In the genomic region with DNA sequence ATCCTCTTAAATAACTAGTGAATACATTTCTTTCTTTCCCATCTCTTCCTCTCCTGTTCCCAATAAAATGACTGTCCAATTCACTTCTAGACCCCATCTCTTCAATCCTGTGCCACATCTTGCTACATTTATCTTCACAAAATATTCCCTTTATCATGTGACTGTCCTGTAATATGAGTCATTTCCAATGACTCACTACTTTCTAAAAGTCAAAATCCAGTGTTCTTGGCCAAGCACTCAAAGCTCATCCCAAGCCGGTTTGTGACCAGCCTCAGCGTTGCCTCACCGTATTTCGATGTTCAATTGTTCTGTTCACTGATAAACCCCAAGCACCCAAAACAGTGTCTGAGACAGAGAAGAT, we compare ENCODE assay signal across 11 cellular contexts.
DNase-seq lines count a peak whose midpoint lies in the region; ATAC-seq and TF ChIP-seq lines count a peak whose summit lies in the region.
"Had no signal": no experiment of that assay in that cellular context is flagged by ENCODE, and none has a peak within 500 bp of the region (broad histone marks: within the 10 kb centered on the region; RNA-seq: fewer than 3 reads in every experiment).

No MANE protein-coding gene starts in this region.

- intact Hi-C loops in prostate gland (cut with DNase I), result no loop called here

- H3K27ac ChIP-seq in gastroesophageal sphincter (peak overlapping the region in 3 of 4 donors; percentile 50 to 61 (median 57)), prostate gland (peak overlapping the region in 1 of 2 donors; percentile 9)

- no peak for TF ChIP-seq CTCF in gastroesophageal sphincter (IDR thresholded peaks at IDR 0.05)
- TF ChIP-seq CTCF in prostate gland (IDR thresholded peaks at IDR 0.05), result no peak

- DNase-seq in GM03348 (ENCODE audit: low spot score), result peak; percentile 34
- peak; percentile 80 for DNase-seq in adipocyte (ENCODE audit: low read depth)
- peak; percentile 71 for DNase-seq in renal cortical epithelial cell (ENCODE audit: low read depth)
- no peak for DNase-seq in activated CD4-positive, CD25-positive, alpha-beta regulatory T cell (lab: John Stamatoyannopoulos, UW)
- no peak for DNase-seq in NCI-H1092 treated with DMSO at 0.1 percent for 48 hours (lab: John Stamatoyannopoulos, UW)
- DNase-seq in medulla oblongata (ENCODE audit: extremely low spot score), result no peak
- no peak for DNase-seq in prostate gland (ENCODE audit: low spot score)
- DNase-seq: activated naive CD4-positive, alpha-beta T cell treated with Interleukin-2 at 50 U/mL for 16 hours; CD4-positive, alpha-beta memory T cell; MM.1S had no signal

- ATAC-seq in gastroesophageal sphincter, result peak; percentile 74

- no peak overlapping the region for H3K9ac ChIP-seq in adipocyte (ENCODE audit: low read length)

- 31 to 64% methylated on average over 4 of the region's 4 CpGs for WGBS in gastroesophageal sphincter (ENCODE audit: low coverage in 1 of 2), 2 donors
- WGBS in prostate gland, result 62% methylated on average over 4 of the region's 4 CpGs

- H3K36me3 ChIP-seq in adipocyte (ENCODE audit: control insufficient read depth, insufficient read depth, low read length, severe bottlenecking) (no peaks in the 10 kb centered on the region), gastroesophageal sphincter (no peaks in the 10 kb centered on the region), prostate gland (no peaks in the 10 kb centered on the region)

- TF ChIP-seq POLR2A in gastroesophageal sphincter (IDR thresholded peaks at IDR 0.05) (no peak), prostate gland (IDR thresholded peaks at IDR 0.05) (no peak)

- peaks cover 45% of the 10 kb centered on the region for H3K4me1 ChIP-seq in adipocyte (ENCODE audit: control insufficient read depth, insufficient read depth, low read length)
- peaks cover 6 to 82% (median 28%) of the 10 kb centered on the region in 3 donors for H3K4me1 ChIP-seq in gastroesophageal sphincter
- no peaks in the 10 kb centered on the region for H3K4me1 ChIP-seq in prostate gland (replicated peaks)

- H3K4me3 ChIP-seq in adipocyte (ENCODE audit: low read length), result peak overlapping the region; percentile 17
- H3K4me3 ChIP-seq in gastroesophageal sphincter, result no peak overlapping the region
- no peak overlapping the region for H3K4me3 ChIP-seq in prostate gland

- no peak for TF ChIP-seq EP300 in gastroesophageal sphincter (IDR thresholded peaks at IDR 0.05)

- no peaks in the 10 kb centered on the region for H3K27me3 ChIP-seq in adipocyte (replicated peaks; ENCODE audit: control insufficient read depth, insufficient read depth, low read length)
- no peaks in the 10 kb centered on the region for H3K27me3 ChIP-seq in gastroesophageal sphincter
- no peaks in the 10 kb centered on the region for H3K27me3 ChIP-seq in prostate gland (replicated peaks; ENCODE audit: insufficient read depth)

- no peaks in the 10 kb centered on the region for H3K9me3 ChIP-seq in adipocyte (ENCODE audit: control insufficient read depth, low read length)
- H3K9me3 ChIP-seq in gastroesophageal sphincter, result no peaks in the 10 kb centered on the region
- no peaks in the 10 kb centered on the region for H3K9me3 ChIP-seq in prostate gland

Comparison
In these comparisons a context has a peak if more than half of its experiments do, and no peak if none do; other contexts are left out.
1. DNase-seq: peak in GM03348 (single experiment), adipocyte (single experiment) and renal cortical epithelial cell (single experiment); none in activated CD4-positive, CD25-positive, alpha-beta regulatory T cell (0 of 4), NCI-H1092 treated with DMSO at 0.1 percent for 48 hours (single experiment), medulla oblongata (single experiment) and prostate gland (single experiment).